8 cellular contexts compared by ENCODE assay signal in genomic region chr15:48645558-48646330, GRCh38. TPM values are rescaled to one million over a fixed set of nuclear protein-coding genes. Genes with fewer than 3 reads are reported as not detected.
DNase-seq lines count a peak whose midpoint lies in the region; ATAC-seq and TF ChIP-seq lines count a peak whose summit lies in the region.

Gene FBN1 (minus strand): TSS chr15:48645709. CDS start chr15:48644769, 940 bp downstream.

- ATAC-seq in GM18873 (IDR thresholded peaks at IDR 0.05; ENCODE audit: low FRiP score, unreplicated experiment) (peak; percentile 65), HG03045 (IDR thresholded peaks at IDR 0.05; ENCODE audit: unreplicated experiment) (peak; percentile 71), RWPE2 (ENCODE audit: low read depth) (peak; percentile 68), right lobe of liver (peak; percentile 64 to 75 (median 68))
- peak; percentile 72 for ATAC-seq in stimulated activated naive CD8-positive, alpha-beta T cell treated with anti-CD3 and anti-CD28 coated beads, Interleukin-15, amount 100 ng/mL, for 72 hours

- peaks cover 3% of the 10 kb centered on the region for H3K27me3 ChIP-seq in CD8-positive, alpha-beta memory T cell (ENCODE audit: insufficient read depth, low read length, poor library complexity, severe bottlenecking)
- H3K27me3 ChIP-seq in RWPE2 (ENCODE audit: insufficient read depth, poor library complexity, severe bottlenecking) (no peaks in the 10 kb centered on the region), ectodermal cell (ENCODE audit: control insufficient read depth, insufficient read depth, low read length, poor library complexity, severe bottlenecking) (peaks cover 19% of the 10 kb centered on the region), right lobe of liver (peaks cover 0 to 3% of the 10 kb centered on the region in 2 donors)

- H3K36me3 Mint-ChIP-seq in CD8-positive, alpha-beta memory T cell, result peaks cover 0 to 3% (median 0%) of the 10 kb centered on the region in 3 donors

- H3K4me1 Mint-ChIP-seq in CD8-positive, alpha-beta memory T cell, result peaks cover 0 to 6% (median 4%) of the 10 kb centered on the region in 3 donors
- peaks cover 10% of the 10 kb centered on the region for H3K4me1 Mint-ChIP-seq in stimulated activated naive CD8-positive, alpha-beta T cell treated with anti-CD3 and anti-CD28 coated beads, Interleukin-15, amount 100 ng/mL, for 72 hours

- POLR2A ChIA-PET in CD8-positive, alpha-beta memory T cell (lab: Charles Lee), result no interaction called here

- H3K4me3 Mint-ChIP-seq in CD8-positive, alpha-beta memory T cell, result peak within 1 kb of the TSS in 5 of 7 donors; percentile 12 to 82 (median 41)
- H3K4me3 Mint-ChIP-seq in stimulated activated naive CD8-positive, alpha-beta T cell treated with anti-CD3 and anti-CD28 coated beads, Interleukin-15, amount 100 ng/mL, for 72 hours, result peak within 1 kb of the TSS; percentile 71 to 81

- 1% methylated on average over 56 to 63 of the region's 66 CpGs for WGBS in ectodermal cell, 2 experiments
- 2% methylated on average over 26 of the region's 66 CpGs for WGBS in right lobe of liver (ENCODE audit: insufficient coverage, low coverage, low lambda C conversion rate, missing lambda C conversion rate)

- H3K9me3 ChIP-seq in CD8-positive, alpha-beta memory T cell (ENCODE audit: low read length), result no peaks in the 10 kb centered on the region
- H3K9me3 ChIP-seq in RWPE2 (ENCODE audit: severe bottlenecking) (no peaks in the 10 kb centered on the region), ectodermal cell (ENCODE audit: control insufficient read depth, low read length) (no peaks in the 10 kb centered on the region), right lobe of liver (no peaks in the 10 kb centered on the region)

- no peak within 1 kb of the TSS for H3K27ac ChIP-seq in CD8-positive, alpha-beta memory T cell (ENCODE audit: low read depth, low read length)
- H3K27ac ChIP-seq in RWPE2 (ENCODE audit: poor library complexity, severe bottlenecking) (peak within 1 kb of the TSS; percentile 29), ectodermal cell (ENCODE audit: insufficient read depth, low read depth, low read length, poor library complexity, severe bottlenecking) (peak within 1 kb of the TSS; percentile 51), right lobe of liver (peak within 1 kb of the TSS; percentile 50 to 76 (median 68))

- no peaks in the 10 kb centered on the region for H3K4me1 ChIP-seq in CD8-positive, alpha-beta memory T cell (ENCODE audit: insufficient read depth, low read length)
- peaks cover 7% of the 10 kb centered on the region for H3K4me1 ChIP-seq in RWPE2 (ENCODE audit: insufficient read depth, poor library complexity, severe bottlenecking)
- H3K4me1 ChIP-seq in ectodermal cell (ENCODE audit: control insufficient read depth, insufficient read depth, low read length), result peaks cover 22% of the 10 kb centered on the region
- peaks cover 0 to 7% (median 0%) of the 10 kb centered on the region in 4 donors for H3K4me1 ChIP-seq in right lobe of liver

- H3K27me3 Mint-ChIP-seq in CD8-positive, alpha-beta memory T cell, result peaks cover 2 to 36% of the 10 kb centered on the region in 2 donors
- H3K27me3 Mint-ChIP-seq in stimulated activated naive CD8-positive, alpha-beta T cell treated with anti-CD3 and anti-CD28 coated beads, Interleukin-15, amount 100 ng/mL, for 72 hours, result peaks cover 67% of the 10 kb centered on the region

- H3K4me3 ChIP-seq in CD8-positive, alpha-beta memory T cell (ENCODE audit: low read length), result no peak within 1 kb of the TSS
- peak within 1 kb of the TSS; percentile 59 for H3K4me3 ChIP-seq in RWPE2 (ENCODE audit: severe bottlenecking)
- H3K4me3 ChIP-seq in ectodermal cell (ENCODE audit: insufficient read depth, low read depth, low read length), result peak within 1 kb of the TSS; percentile 69
- peak within 1 kb of the TSS; percentile 48 to 66 (median 58) for H3K4me3 ChIP-seq in right lobe of liver

- H3K27ac Mint-ChIP-seq in CD8-positive, alpha-beta memory T cell, result no peak within 1 kb of the TSS
- H3K27ac Mint-ChIP-seq in stimulated activated naive CD8-positive, alpha-beta T cell treated with anti-CD3 and anti-CD28 coated beads, Interleukin-15, amount 100 ng/mL, for 72 hours, result no peak within 1 kb of the TSS

- TF ChIP-seq CTCF in RWPE2 (IDR thresholded peaks at IDR 0.05; ENCODE audit: poor library complexity, severe bottlenecking) (no peak), right lobe of liver (IDR thresholded peaks at IDR 0.05) (no peak)

- peak; percentile 40 for TF ChIP-seq POLR2A in right lobe of liver (IDR thresholded peaks at IDR 0.05)

- H3K9me3 Mint-ChIP-seq in CD8-positive, alpha-beta memory T cell, result no peaks in the 10 kb centered on the region
- no peaks in the 10 kb centered on the region for H3K9me3 Mint-ChIP-seq in stimulated activated naive CD8-positive, alpha-beta T cell treated with anti-CD3 and anti-CD28 coated beads, Interleukin-15, amount 100 ng/mL, for 72 hours

- H3K36me3 ChIP-seq in CD8-positive, alpha-beta memory T cell (ENCODE audit: insufficient read depth, low read length), result no peaks in the 10 kb centered on the region
- H3K36me3 ChIP-seq in RWPE2 (ENCODE audit: low read depth) (no peaks in the 10 kb centered on the region), ectodermal cell (ENCODE audit: control insufficient read depth, insufficient read depth, low read length) (no peaks in the 10 kb centered on the region), right lobe of liver (no peaks in the 10 kb centered on the region)

- intact Hi-C loops in right lobe of liver (cut with DNase I), result no loop called here

- DNase-seq in CD8-positive, alpha-beta memory T cell, result no peak
- DNase-seq in RWPE2 (ENCODE audit: low spot score) (peak; percentile 84), right lobe of liver (peak; percentile 47 to 60 (median 48)), UCSD-AML1 (lab: John Stamatoyannopoulos, UW; ENCODE audit: unreplicated experiment) (no peak)
- peak; percentile 25 to 33 for DNase-seq in stimulated activated naive CD8-positive, alpha-beta T cell treated with anti-CD3 and anti-CD28 coated beads, Interleukin-15, amount 100 ng/mL, for 72 hours

- CTCF ChIA-PET in CD8-positive, alpha-beta memory T cell (lab: Charles Lee), result no interaction called here

RNA-seq across cellular contexts. Expression of gene FBN1, which starts in this region (rescaled TPM):
- under 1 TPM; 0.13 to 0.46 TPM for total RNA-seq in CD8-positive, alpha-beta memory T cell
- polyA plus RNA-seq in CD8-positive, alpha-beta memory T cell, result 0.21 TPM
- 29.8 TPM for polyA plus RNA-seq in ectodermal cell (2013, experiment 1 of 4)
- 44.7 TPM for polyA plus RNA-seq in ectodermal cell (2013, experiment 2 of 4)
- 27.4 TPM for polyA plus RNA-seq in ectodermal cell (2013, experiment 3 of 4)
- 32.8 TPM for polyA plus RNA-seq in ectodermal cell (2013, experiment 4 of 4)
- total RNA-seq in right lobe of liver, result 10 to 100 TPM in 2 of 6 experiments, 1 to 10 TPM in 4; 1.7 to 12.0 (median 8.7) TPM

Comparison
In these comparisons a context has a peak if more than half of its experiments do, and no peak if none do; other contexts are left out.
1. DNase-seq: peak in RWPE2 (single experiment), right lobe of liver (3 of 3) and stimulated activated naive CD8-positive, alpha-beta T cell treated with anti-CD3 and anti-CD28 coated beads, Interleukin-15, amount 100 ng/mL, for 72 hours (2 of 2); none in CD8-positive, alpha-beta memory T cell (0 of 5) and UCSD-AML1 (single experiment).
2. Peak in every context shown above with its lines, with median percentiles within 50 percentile points of each other: ATAC-seq.